Comparison of ENCODE assay signal across 7 cellular contexts in the genomic region with DNA sequence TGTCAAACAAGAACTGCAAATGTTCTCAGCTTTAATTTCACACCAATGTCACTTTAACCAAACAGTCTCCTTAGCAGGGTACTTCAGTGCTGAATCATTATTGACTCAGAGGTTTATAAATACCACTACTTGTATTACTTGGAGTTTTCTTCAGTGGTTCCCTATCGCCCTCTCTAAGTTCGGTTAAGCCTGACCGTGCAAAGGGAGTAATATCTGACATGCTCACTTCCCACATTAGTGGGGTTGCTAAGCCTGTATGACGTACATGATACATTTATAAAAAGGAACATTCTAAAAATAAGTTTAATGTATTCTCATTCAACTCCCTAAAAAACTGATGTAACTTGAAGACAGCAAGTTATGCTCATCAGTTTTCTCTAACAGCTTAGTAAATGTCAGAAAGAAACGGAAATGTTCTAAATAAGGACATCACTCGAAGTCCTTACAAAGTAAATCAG.
DNase-seq lines count a peak whose midpoint lies in the region; ATAC-seq and TF ChIP-seq lines count a peak whose summit lies in the region.

No MANE protein-coding gene starts in this region.

- no peaks in the 10 kb centered on the region for H3K9me3 ChIP-seq in thoracic aorta

- H3K27ac ChIP-seq in thoracic aorta = peak overlapping the region; percentile 37 to 42

- POLR2A ChIA-PET in naive thymus-derived CD8-positive, alpha-beta T cell (lab: Charles Lee) = no interaction called here

- H3K36me3 Mint-ChIP-seq in naive thymus-derived CD8-positive, alpha-beta T cell = no peaks in the 10 kb centered on the region

- H3K36me3 ChIP-seq in thoracic aorta = no peaks in the 10 kb centered on the region

- peak; percentile 96 for ATAC-seq in GM18517 (IDR thresholded peaks at IDR 0.05; ENCODE audit: unreplicated experiment)
- ATAC-seq in HG02571 (IDR thresholded peaks at IDR 0.05; ENCODE audit: unreplicated experiment) = peak; percentile 89
- ATAC-seq in thoracic aorta (ENCODE audit: insufficient number of reproducible peaks, low FRiP score, low read depth) = peak; percentile 90
- ATAC-seq in naive thymus-derived CD8-positive, alpha-beta T cell = no peak

- H3K4me1 ChIP-seq in thoracic aorta (ENCODE audit: control insufficient read depth in 1 of 2, low read depth in 2 of 2) = peaks cover 4 to 23% of the 10 kb centered on the region in 2 donors

- H3K4me3 ChIP-seq in thoracic aorta = no peak overlapping the region

- no peak for TF ChIP-seq CTCF in thoracic aorta (IDR thresholded peaks at IDR 0.05)

- no peaks in the 10 kb centered on the region for H3K4me1 Mint-ChIP-seq in naive thymus-derived CD8-positive, alpha-beta T cell

- DNase-seq in NAMALWA (ENCODE audit: low spot score) = peak; percentile 20
- DNase-seq in fibroblast of peridontal ligament (ENCODE audit: extremely low read depth) = peak; percentile 95
- DNase-seq in thoracic aorta (ENCODE audit: low spot score) = no peak
- no peak for DNase-seq in GF-D8 (lab: John Stamatoyannopoulos, UW)
- no peak for DNase-seq in naive thymus-derived CD8-positive, alpha-beta T cell

- no peak overlapping the region for H3K4me3 Mint-ChIP-seq in naive thymus-derived CD8-positive, alpha-beta T cell

- no peak overlapping the region for H3K27ac Mint-ChIP-seq in naive thymus-derived CD8-positive, alpha-beta T cell

- no peaks in the 10 kb centered on the region for H3K27me3 ChIP-seq in thoracic aorta (replicated peaks; ENCODE audit: insufficient read depth)

- peaks cover 0 to 16% (median 8%) of the 10 kb centered on the region in 5 donors for H3K27me3 Mint-ChIP-seq in naive thymus-derived CD8-positive, alpha-beta T cell

- H3K9me3 Mint-ChIP-seq in naive thymus-derived CD8-positive, alpha-beta T cell = peaks cover 0 to 2% (median 0%) of the 10 kb centered on the region in 9 donors

Comparison
In these comparisons a context has a peak if more than half of its experiments do, and no peak if none do; other contexts are left out.
1. ATAC-seq: peak in GM18517 (single experiment), HG02571 (single experiment) and thoracic aorta (single experiment); none in naive thymus-derived CD8-positive, alpha-beta T cell (0 of 2).
2. DNase-seq: peak in NAMALWA (single experiment) and fibroblast of peridontal ligament (single experiment); none in thoracic aorta (single experiment), GF-D8 (single experiment) and naive thymus-derived CD8-positive, alpha-beta T cell (0 of 10).